18 cellular contexts compared by ENCODE assay signal in genomic region chr17:42784361-42784760, GRCh38. TPM values are rescaled to one million over a fixed set of nuclear protein-coding genes. Genes with fewer than 3 reads are reported as not detected.
DNase-seq lines count a peak whose midpoint lies in the region; ATAC-seq, FAIRE-seq and TF ChIP-seq lines count a peak whose summit lies in the region.
"Had no signal": no experiment of that assay in that cellular context is flagged by ENCODE, and none has a peak within 500 bp of the region (broad histone marks: within the 10 kb centered on the region; RNA-seq: fewer than 3 reads in every experiment).

No MANE protein-coding gene starts in this region.

- peaks cover 4% of the 10 kb centered on the region for H3K36me3 Mint-ChIP-seq in natural killer cell treated with Interleukin-12 subunit alpha and Interleukin-12 subunit beta and Interleukin-15 and Interleukin-18, amount 100 ng/mL, for 72 hours
- H3K36me3 Mint-ChIP-seq: WTC11 had no signal

- TF ChIP-seq CTCF in RWPE1 (conservative IDR thresholded peaks at IDR 0.05; ENCODE audit: low read depth), result no peak

- no peaks in the 10 kb centered on the region for H3K9me3 Mint-ChIP-seq in natural killer cell treated with Interleukin-12 subunit alpha and Interleukin-12 subunit beta and Interleukin-15 and Interleukin-18, amount 100 ng/mL, for 72 hours
- H3K9me3 Mint-ChIP-seq: activated CD4-positive, alpha-beta memory T cell treated with anti-CD3 and anti-CD28 coated beads, Interleukin-2, amount 10 ng/mL, durations not matched to agents 7 days and 5 days; WTC11 had no signal

- POLR2A ChIA-PET in RWPE1 (lab: Yijun Ruan, JAX; ENCODE audit: low non-redundant PET), result no interaction called here

- H3K27ac Mint-ChIP-seq in natural killer cell treated with Interleukin-12 subunit alpha and Interleukin-12 subunit beta and Interleukin-15 and Interleukin-18, amount 100 ng/mL, for 72 hours, result no peak overlapping the region
- H3K27ac Mint-ChIP-seq: activated CD4-positive, alpha-beta memory T cell treated with anti-CD3 and anti-CD28 coated beads, Interleukin-2, amount 10 ng/mL, durations not matched to agents 7 days and 5 days; activated naive CD8-positive, alpha-beta T cell treated with anti-CD3 and anti-CD28 coated beads for 36 hours; WTC11 had no signal

- no peak for DNase-seq in GM12891 (ENCODE audit: insufficient read length, low spot score)
- DNase-seq in RWPE1 (ENCODE audit: low spot score), result no peak
- DNase-seq in left kidney (ENCODE audit: low read depth, low spot score), result peak; percentile 48
- DNase-seq in A172 (ENCODE audit: low spot score), result no peak
- no peak for DNase-seq in KG1 (lab: John Stamatoyannopoulos, UW)
- DNase-seq in natural killer cell treated with Interleukin-12 subunit alpha and Interleukin-12 subunit beta and Interleukin-15 and Interleukin-18, amount 100 ng/mL, for 72 hours (ENCODE audit: low spot score), result no peak
- DNase-seq: activated CD4-positive, alpha-beta memory T cell treated with anti-CD3 and anti-CD28 coated beads, Interleukin-2, amount 10 ng/mL, durations not matched to agents 7 days and 5 days; activated naive CD8-positive, alpha-beta T cell treated with anti-CD3 and anti-CD28 coated beads for 36 hours; brain microvascular endothelial cell; left ventricle myocardium superior; MM.1S; NCI-H2029; NCI-H446 treated with DMSO at 0.1 percent for 48 hours; NK-92 treated with Interleukin-12 subunit alpha and Interleukin-12 subunit beta, amount 100 ng/mL, for 24 hours had no signal

- no peak overlapping the region for H3K4me3 Mint-ChIP-seq in natural killer cell treated with Interleukin-12 subunit alpha and Interleukin-12 subunit beta and Interleukin-15 and Interleukin-18, amount 100 ng/mL, for 72 hours
- H3K4me3 Mint-ChIP-seq: activated CD4-positive, alpha-beta memory T cell treated with anti-CD3 and anti-CD28 coated beads, Interleukin-2, amount 10 ng/mL, durations not matched to agents 7 days and 5 days; activated naive CD8-positive, alpha-beta T cell treated with anti-CD3 and anti-CD28 coated beads for 36 hours; WTC11 had no signal

- ATAC-seq in natural killer cell treated with Interleukin-12 subunit alpha and Interleukin-12 subunit beta and Interleukin-15 and Interleukin-18, amount 100 ng/mL, for 72 hours, result no peak
- ATAC-seq: left ventricle myocardium superior, WTC11 had no signal

- peak overlapping the region; percentile 60; the same call in 1 of the 2 replicates for H3K27ac ChIP-seq in RWPE1
- H3K27ac ChIP-seq: brain microvascular endothelial cell had no signal

- CTCF ChIA-PET in RWPE1 (lab: Yijun Ruan, JAX), result interaction anchor here (0.9 kb wide), 1 partner anchor 24 kb away, joined by 3 read pairs; the partner anchor contains the start of gene RAMP2

- TF ChIP-seq POLR2A in GM12891 (IDR thresholded peaks at IDR 0.05; ENCODE audit: low read depth, low read length), result no peak

- peaks cover 0 to 17% of the 10 kb centered on the region in 2 donors for H3K4me1 Mint-ChIP-seq in natural killer cell treated with Interleukin-12 subunit alpha and Interleukin-12 subunit beta and Interleukin-15 and Interleukin-18, amount 100 ng/mL, for 72 hours (ENCODE audit: low read depth in 2 of 2)

- H3K27me3 Mint-ChIP-seq in natural killer cell treated with Interleukin-12 subunit alpha and Interleukin-12 subunit beta and Interleukin-15 and Interleukin-18, amount 100 ng/mL, for 72 hours, result peaks cover 49 to 50% of the 10 kb centered on the region in 2 donors

- peak; percentile 31 for FAIRE-seq in GM12891 (lab: Jason Lieb, UNC)

TF ChIP-seq in GM12891, 5 proteins besides CTCF, POLR2A, EP300 and RAD21:
- TF ChIP-seq PAX5 (IDR thresholded peaks at IDR 0.05; ENCODE audit: insufficient read depth, low read length, severe bottlenecking) (no peak), POLR2AphosphoS5 (IDR thresholded peaks at IDR 0.05; ENCODE audit: low read depth, low read length) (no peak), SPI1 (IDR thresholded peaks at IDR 0.05; ENCODE audit: low read depth, low read length) (peak; percentile 63), TAF1 (IDR thresholded peaks at IDR 0.05; ENCODE audit: low read depth, low read length) (no peak), POU2F2 (IDR thresholded peaks at IDR 0.05; ENCODE audit: low read depth, low read length) (no peak)

RNA-seq across cellular contexts. Expression of gene WNK4, which starts 4.0 kb away (rescaled TPM):
- polyA plus RNA-seq in GM12891 (2012; ENCODE audit: low read depth, missing spikeins), result 0.05 TPM
- total RNA-seq in A172 (2014; rRNA removed; shearing (Covaris generic)), result 0.34 and 0.50 TPM in 2 replicates
- total RNA-seq in natural killer cell treated with Interleukin-12 subunit alpha and Interleukin-12 subunit beta and Interleukin-15 and Interleukin-18, amount 100 ng/mL, for 72 hours, result under 1 TPM; 0.10 to 0.28 TPM
- total RNA-seq: left ventricle myocardium superior, osteoblast had no signal

RNA-seq across cellular contexts. Expression of gene VPS25, which starts 11.1 kb away (rescaled TPM):
- 101 TPM for polyA plus RNA-seq in GM12891 (2012; ENCODE audit: low read depth, missing spikeins)
- total RNA-seq in A172 (2014; rRNA removed; shearing (Covaris generic)), result 174 and 181 TPM in 2 replicates
- total RNA-seq in natural killer cell treated with Interleukin-12 subunit alpha and Interleukin-12 subunit beta and Interleukin-15 and Interleukin-18, amount 100 ng/mL, for 72 hours, result 10 to 100 TPM; 57.5 to 61.7 TPM

RNA-seq across cellular contexts. Expression of gene COA3, which starts 14.1 kb away (rescaled TPM):
- 55.4 TPM for polyA plus RNA-seq in GM12891 (2012; ENCODE audit: low read depth, missing spikeins)
- 112 and 122 TPM in 2 replicates for total RNA-seq in A172 (2014; rRNA removed; shearing (Covaris generic))
- 10 to 100 TPM; 41.6 to 48.0 TPM for total RNA-seq in natural killer cell treated with Interleukin-12 subunit alpha and Interleukin-12 subunit beta and Interleukin-15 and Interleukin-18, amount 100 ng/mL, for 72 hours

RNA-seq across cellular contexts. Expression of gene CNTD1, which starts 14.3 kb away (rescaled TPM):
- 0.63 TPM for polyA plus RNA-seq in GM12891 (2012; ENCODE audit: low read depth, missing spikeins)
- total RNA-seq in A172 (2014; rRNA removed; shearing (Covaris generic)), result 0.03 and 0.29 TPM in 2 replicates
- total RNA-seq in natural killer cell treated with Interleukin-12 subunit alpha and Interleukin-12 subunit beta and Interleukin-15 and Interleukin-18, amount 100 ng/mL, for 72 hours, result not detected
- total RNA-seq: activated CD4-positive, alpha-beta memory T cell treated with anti-CD3 and anti-CD28 coated beads, Interleukin-2, amount 10 ng/mL, durations not matched to agents 7 days and 5 days; activated naive CD8-positive, alpha-beta T cell treated with anti-CD3 and anti-CD28 coated beads for 36 hours; dermis microvascular lymphatic vessel endothelial cell; osteoblast; T-helper 1 cell treated with Interleukin-12 subunit alpha and Interleukin-12 subunit beta and Interleukin-4 antibody, amounts not matched to agents 30 ng/mL and 1 ng/mL, for 36 hours; WTC11 had no signal

RNA-seq across cellular contexts. Expression of gene RAMP2, which starts 23.3 kb away (rescaled TPM):
- polyA plus RNA-seq in GM12891 (2012; ENCODE audit: low read depth, missing spikeins), result 0.74 TPM
- total RNA-seq in A172 (2014; rRNA removed; shearing (Covaris generic)), result not detected in 2 replicates
- total RNA-seq in natural killer cell treated with Interleukin-12 subunit alpha and Interleukin-12 subunit beta and Interleukin-15 and Interleukin-18, amount 100 ng/mL, for 72 hours, result not detected
- total RNA-seq: activated CD4-positive, alpha-beta memory T cell treated with anti-CD3 and anti-CD28 coated beads, Interleukin-2, amount 10 ng/mL, durations not matched to agents 7 days and 5 days; activated naive CD8-positive, alpha-beta T cell treated with anti-CD3 and anti-CD28 coated beads for 36 hours; osteoblast; T-helper 1 cell treated with Interleukin-12 subunit alpha and Interleukin-12 subunit beta and Interleukin-4 antibody, amounts not matched to agents 30 ng/mL and 1 ng/mL, for 36 hours had no signal
